ENCODE assay signal across 8 cellular contexts in genomic region chr10:110504111-110504735, GRCh38. TPM values are rescaled to one million over a fixed set of nuclear protein-coding genes. Genes with fewer than 3 reads are reported as not detected.
DNase-seq lines count a peak whose midpoint lies in the region; ATAC-seq, FAIRE-seq and TF ChIP-seq lines count a peak whose summit lies in the region.

No MANE protein-coding gene starts in this region.

- intact Hi-C loops in left ventricle myocardium superior (cut with micrococcal nuclease), result no loop called here

- ATAC-seq in left ventricle myocardium superior, result peak; percentile 3

- TF ChIP-seq POLR2A in GM12891 (IDR thresholded peaks at IDR 0.05; ENCODE audit: low read depth, low read length), result no peak

- DNase-seq in GM12891 (ENCODE audit: insufficient read length, low spot score) (peak; percentile 58), HCEC 1CT (peak; percentile 86), NCI-H226 (peak; percentile 56), left ventricle myocardium superior (no peak), LoVo (ENCODE audit: low spot score) (no peak), NCI-H187 (lab: John Stamatoyannopoulos, UW) (no peak)
- peak; percentile 38 for DNase-seq in activated T-helper 9 cell treated with anti-CD3 and anti-CD28 coated beads, Interleukin-2, amount 50 U/mL, for 16 hours (ENCODE audit: low read depth)
- peak; percentile 22 to 55 (median 48) for DNase-seq in stimulated activated CD4-positive, alpha-beta T cell treated with anti-CD3 and anti-CD28 coated beads, TNF-alpha, amount 100 ng/mL, for 24 hours (ENCODE audit: low read depth in 3 of 3)

- peak; percentile 69 for FAIRE-seq in GM12891 (lab: Jason Lieb, UNC)

TF ChIP-seq in GM12891, 5 proteins besides CTCF, POLR2A, EP300 and RAD21:
- no peak for TF ChIP-seq SPI1 (IDR thresholded peaks at IDR 0.05; ENCODE audit: low read depth, low read length)
- TF ChIP-seq PAX5 (IDR thresholded peaks at IDR 0.05; ENCODE audit: insufficient read depth, low read length, severe bottlenecking), result no peak
- no peak for TF ChIP-seq POU2F2 (IDR thresholded peaks at IDR 0.05; ENCODE audit: low read depth, low read length)
- no peak for TF ChIP-seq TAF1 (IDR thresholded peaks at IDR 0.05; ENCODE audit: low read depth, low read length)
- no peak; the same call in 1 of the 2 replicates for TF ChIP-seq POLR2AphosphoS5 (IDR thresholded peaks at IDR 0.05; ENCODE audit: low read depth, low read length)

RNA-seq across cellular contexts. Expression of gene DUSP5, which starts 6.5 kb away (rescaled TPM):
- 60.6 TPM for polyA plus RNA-seq in GM12891 (2012; ENCODE audit: low read depth, missing spikeins)
- 7.1 TPM for total RNA-seq in left ventricle myocardium superior

Comparison
In these comparisons a context has a peak if more than half of its experiments do, and no peak if none do; other contexts are left out.
1. DNase-seq: peak in GM12891 (single experiment), HCEC 1CT (single experiment), NCI-H226 (single experiment), activated T-helper 9 cell treated with anti-CD3 and anti-CD28 coated beads, Interleukin-2, amount 50 U/mL, for 16 hours (single experiment) and stimulated activated CD4-positive, alpha-beta T cell treated with anti-CD3 and anti-CD28 coated beads, TNF-alpha, amount 100 ng/mL, for 24 hours (3 of 3); none in left ventricle myocardium superior (single experiment), LoVo (single experiment) and NCI-H187 (0 of 2).